In genomic region chr14:36591482-36591881, GRCh38 we compare ENCODE assay signal across 27 cellular contexts. TPM values are rescaled to one million over a fixed set of nuclear protein-coding genes. Genes with fewer than 3 reads are reported as not detected.
"Had no signal": no experiment of that assay in that cellular context is flagged by ENCODE, and none has a peak within 500 bp of the region (broad histone marks: within the 10 kb centered on the region; RNA-seq: fewer than 3 reads in every experiment).

No MANE protein-coding gene starts in this region.

- H3K9me3 ChIP-seq: adrenal gland, ascending aorta, prostate gland, uterus had no signal

- H3K27me3 ChIP-seq: ascending aorta had no signal

- ATAC-seq: activated CD4-positive, CD25-positive, alpha-beta regulatory T cell treated with anti-CD3 and anti-CD28 coated beads, Interleukin-2, amount 50 U/mL, for 24 hours; activated CD8-positive, alpha-beta memory T cell treated with anti-CD3 and anti-CD28 coated beads, Interleukin-2, amount 10 ng/mL, durations not matched to agents 7 days and 5 days; activated CD8-positive, alpha-beta T cell treated with anti-CD3 and anti-CD28 coated beads for 36 hours; activated naive CD4-positive, alpha-beta T cell treated with anti-CD3 and anti-CD28 coated beads, Interleukin-2, amount 50 U/mL, for 72 hours; esophagus mucosa; natural killer cell; stimulated activated naive B cell treated with anti-CD40 and anti-IgM and Interleukin-4, amounts not matched to agents 10 μg/mL and 1 μg/mL and 100 μg/mL, for 72 hours had no signal

- H3K36me3 ChIP-seq: adrenal gland, ascending aorta, prostate gland, uterus had no signal

- H3K4me3 ChIP-seq: adrenal gland, ascending aorta, hepatocyte, prostate gland, uterus had no signal

- H3K4me1 ChIP-seq: adrenal gland, ascending aorta, prostate gland, uterus had no signal

- H3K27ac ChIP-seq: adrenal gland, ascending aorta, hepatocyte, prostate gland, uterus, VCaP had no signal

- DNase-seq: activated CD4-positive, alpha-beta T cell treated with anti-CD3 and anti-CD28 coated beads, Interleukin-2, amount 10 ng/mL, durations not matched to agents 7 days and 5 days; activated CD8-positive, alpha-beta memory T cell treated with anti-CD3 and anti-CD28 coated beads, Interleukin-2, amount 10 ng/mL, durations not matched to agents 7 days and 5 days; activated CD8-positive, alpha-beta T cell treated with anti-CD3 and anti-CD28 coated beads for 36 hours; activated gamma-delta T cell; activated T-cell treated with anti-CD3 and anti-CD28 coated beads for 4 hours; adrenal gland; effector memory CD4-positive, alpha-beta T cell; foreskin melanocyte; immature natural killer cell; midbrain; natural killer cell; stimulated activated CD4-positive, alpha-beta T cell treated with anti-CD3 and anti-CD28 coated beads, Interleukin-2, amount 100 ng/mL, for 48 hours; stimulated activated CD8-positive, alpha-beta memory T cell treated with anti-CD3 and anti-CD28 coated beads, Interleukin-4, amount 100 ng/mL, for 48 hours; stimulated activated naive B cell treated with anti-CD40 and anti-IgM and Interleukin-4, amounts not matched to agents 10 μg/mL and 1 μg/mL and 100 μg/mL, for 72 hours; trophoblast cell; uterus had no signal

RNA-seq across cellular contexts. Expression of gene NKX2-8, which starts 9.1 kb away (rescaled TPM):
- total RNA-seq: activated CD4-positive, alpha-beta T cell treated with anti-CD3 and anti-CD28 coated beads, Interleukin-2, amount 10 ng/mL, durations not matched to agents 7 days and 5 days; activated CD8-positive, alpha-beta memory T cell treated with anti-CD3 and anti-CD28 coated beads, Interleukin-2, amount 10 ng/mL, durations not matched to agents 7 days and 5 days; activated CD8-positive, alpha-beta T cell treated with anti-CD3 and anti-CD28 coated beads for 36 hours; activated naive CD4-positive, alpha-beta T cell treated with anti-CD3 and anti-CD28 coated beads, Interleukin-2, amount 50 U/mL, for 72 hours; adrenal gland; ascending aorta; dermis microvascular lymphatic vessel endothelial cell; hepatocyte; natural killer cell; osteocyte; temporal lobe had no signal
- polyA plus RNA-seq: adrenal gland, hepatocyte, immature natural killer cell, liver had no signal
